22 cellular contexts compared by ENCODE assay signal in the genomic region with DNA sequence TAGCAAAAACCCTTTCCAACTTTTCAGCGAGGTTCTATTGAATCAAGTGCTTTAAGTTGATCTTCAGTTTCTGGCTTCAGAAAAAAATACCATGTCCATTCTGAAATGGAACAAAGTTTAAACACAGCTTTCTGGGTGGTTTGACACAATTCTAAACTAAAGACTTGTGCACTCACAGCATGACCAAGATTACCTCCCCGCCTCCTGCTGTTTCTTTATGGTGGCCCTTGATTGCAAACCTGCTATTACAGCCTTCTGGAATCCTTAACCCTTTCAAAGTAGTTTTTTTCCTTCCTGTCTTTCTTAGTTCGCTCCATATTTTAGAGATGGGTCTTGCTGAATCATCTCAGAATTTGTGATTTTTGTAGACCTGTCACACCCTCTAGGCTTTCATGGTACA.
"Had no signal": no experiment of that assay in that cellular context is flagged by ENCODE, and none has a peak within 500 bp of the region (broad histone marks: within the 10 kb centered on the region; RNA-seq: fewer than 3 reads in every experiment).

No MANE protein-coding gene starts in this region.

- H3K4me1 Mint-ChIP-seq: immature natural killer cell had no signal

- H3K4me1 ChIP-seq: foreskin keratinocyte, psoas muscle, tibial artery had no signal

- FAIRE-seq: bronchial epithelial cell had no signal

- H3K4me3 Mint-ChIP-seq: activated T-helper 1 cell treated with anti-CD3 and anti-CD28 coated beads, Interleukin-12 subunit alpha, Interleukin-12 subunit beta, Interleukin-2, Interleukin-4 antibody, amounts not matched to agents 30 ng/mL and 10 ng/mL and 1 ng/mL, durations not matched to agents 14 hours and 24 hours and 36 hours; immature natural killer cell; T-helper 1 cell treated with Interleukin-12 subunit alpha and Interleukin-12 subunit beta and Interleukin-4 antibody, amounts not matched to agents 30 μg/mL and 1 μg/mL, for 36 hours had no signal

- H3K9me3 Mint-ChIP-seq: activated naive CD4-positive, alpha-beta T cell treated with anti-CD3 and anti-CD28 coated beads, Interleukin-2, amount 50 U/mL, for 72 hours; T-helper 1 cell treated with Interleukin-12 subunit alpha and Interleukin-12 subunit beta and Interleukin-4 antibody, amounts not matched to agents 30 μg/mL and 1 μg/mL, for 36 hours had no signal

- H3K27ac ChIP-seq: epithelial cell of prostate, foreskin keratinocyte, ovary, psoas muscle, tibial artery, VCaP had no signal

- H3K9me3 ChIP-seq: ovary, psoas muscle, tibial artery had no signal

- H3K27ac Mint-ChIP-seq: activated naive CD4-positive, alpha-beta T cell treated with anti-CD3 and anti-CD28 coated beads, Interleukin-2, amount 50 U/mL, for 72 hours; activated T-helper 1 cell treated with anti-CD3 and anti-CD28 coated beads, Interleukin-12 subunit alpha, Interleukin-12 subunit beta, Interleukin-2, Interleukin-4 antibody, amounts not matched to agents 30 ng/mL and 10 ng/mL and 1 ng/mL, durations not matched to agents 14 hours and 24 hours and 36 hours; immature natural killer cell; T-helper 1 cell treated with Interleukin-12 subunit alpha and Interleukin-12 subunit beta and Interleukin-4 antibody, amounts not matched to agents 30 μg/mL and 1 μg/mL, for 36 hours had no signal

- DNase-seq: activated CD4-positive, alpha-beta T cell treated with anti-CD3 and anti-CD28 coated beads for 1 hour; activated CD4-positive, alpha-beta T cell treated with anti-CD3 and anti-CD28 coated beads, Interleukin-2, amount 50 U/mL, for 4 hours; activated gamma-delta T cell treated with Interleukin-2 at 50 U/mL for 16 hours; dermis blood vessel endothelial cell; foreskin keratinocyte; glutamatergic neuron; immature natural killer cell; kidney glomerular epithelial cell; left ventricle myocardium superior; ovary; psoas muscle; right cardiac atrium; stimulated activated CD4-positive, alpha-beta T cell treated with anti-CD3 and anti-CD28 coated beads, Interleukin-2, amount 100 ng/mL, for 24 hours; stimulated activated naive CD8-positive, alpha-beta T cell treated with anti-CD3 and anti-CD28 coated beads, Interleukin-15, Interleukin-2, amounts not matched to agents 100 U/mL and 50 U/mL, for 24 hours; substantia nigra; tibial artery had no signal

- H3K27me3 ChIP-seq: foreskin keratinocyte, ovary, tibial artery had no signal

- H3K36me3 ChIP-seq: ovary, tibial artery had no signal

- H3K36me3 Mint-ChIP-seq: activated naive CD4-positive, alpha-beta T cell treated with anti-CD3 and anti-CD28 coated beads, Interleukin-2, amount 50 U/mL, for 72 hours; immature natural killer cell had no signal

- H3K4me3 ChIP-seq: ovary, psoas muscle, tibial artery had no signal

- ATAC-seq: activated naive CD4-positive, alpha-beta T cell treated with anti-CD3 and anti-CD28 coated beads, Interleukin-2, amount 50 U/mL, for 72 hours; left ventricle myocardium superior; psoas muscle; right cardiac atrium; stimulated activated naive CD8-positive, alpha-beta T cell treated with anti-CD3 and anti-CD28 coated beads, Interleukin-15, Interleukin-2, amounts not matched to agents 100 U/mL and 50 U/mL, for 24 hours had no signal
